8 cellular contexts compared by ENCODE assay signal in genomic region chr4:2964077-2964471, GRCh38. TPM values are rescaled to one million over a fixed set of nuclear protein-coding genes. Genes with fewer than 3 reads are reported as not detected.
DNase-seq lines count a peak whose midpoint lies in the region; FAIRE-seq and TF ChIP-seq lines count a peak whose summit lies in the region.

No MANE protein-coding gene starts in this region.

- DNase-seq in T-helper 1 cell = no peak
- no peak for DNase-seq in ascending aorta (ENCODE audit: low spot score in 2 of 2)
- no peak for DNase-seq in keratinocyte (ENCODE audit: low read depth, low spot score)
- DNase-seq in stomach = no peak
- no peak for DNase-seq in medulla oblongata (ENCODE audit: extremely low spot score)
- DNase-seq in activated naive CD4-positive, alpha-beta T cell treated with anti-CD3 and anti-CD28 coated beads, Interleukin-2, amount 50 U/mL, for 16 hours = no peak
- no peak for DNase-seq in MV-4-11 (lab: John Stamatoyannopoulos, UW)

- peaks cover 11% of the 10 kb centered on the region for H4K20me1 ChIP-seq in keratinocyte (ENCODE audit: control insufficient read depth, extremely low read depth, insufficient read depth, low read length)

- TF ChIP-seq CTCF in ascending aorta (IDR thresholded peaks at IDR 0.05) (no peak), keratinocyte (optimal IDR thresholded peaks at IDR 0.05 in 1 of 3, IDR thresholded peaks at IDR 0.05 in 1 of 3, conservative IDR thresholded peaks at IDR 0.05 in 1 of 3; ENCODE audit: extremely low read depth in 1 of 3, insufficient read depth in 2 of 3, low read length in 3 of 3) (no peak), stomach (IDR thresholded peaks at IDR 0.05) (no peak)

- no peaks in the 10 kb centered on the region for H3K27me3 ChIP-seq in ascending aorta
- H3K27me3 ChIP-seq in keratinocyte (ENCODE audit: control insufficient read depth, extremely low read depth, insufficient read depth, low read length) = no peaks in the 10 kb centered on the region
- no peaks in the 10 kb centered on the region for H3K27me3 ChIP-seq in stomach

- H3K36me3 ChIP-seq in ascending aorta (no peaks in the 10 kb centered on the region), keratinocyte (ENCODE audit: control insufficient read depth in 2 of 2, extremely low read depth in 1 of 2, insufficient read depth in 2 of 2, low read length in 2 of 2) (peaks cover 0 to 10% of the 10 kb centered on the region in 2 experiments), stomach (peaks cover 0 to under 1% (median 0%) of the 10 kb centered on the region in 4 donors)

- peak overlapping the region; percentile 20 for H2AFZ ChIP-seq in keratinocyte (ENCODE audit: control insufficient read depth, low read length)

- TF ChIP-seq EP300 in stomach (IDR thresholded peaks at IDR 0.05) = no peak

- TF ChIP-seq POLR2A in stomach (IDR thresholded peaks at IDR 0.05) = no peak

- FAIRE-seq in keratinocyte (lab: Jason Lieb, UNC) = no peak

- dilution Hi-C loops in keratinocyte (cut with MboI; ENCODE audit: extremely low pct_ligation_motif_present, low sequenced_read_pairs) = no loop called here

- H3K9me1 ChIP-seq in keratinocyte (ENCODE audit: control insufficient read depth, extremely low read depth, insufficient read depth, low read length) = no peaks in the 10 kb centered on the region

- H3K79me2 ChIP-seq in keratinocyte (ENCODE audit: control insufficient read depth, insufficient read depth, low read length) = peaks cover 38% of the 10 kb centered on the region

- H3K27me3 Mint-ChIP-seq in T-helper 1 cell treated with Interleukin-12 subunit alpha and Interleukin-12 subunit beta and Interleukin-4 antibody, amounts not matched to agents 30 μg/mL and 1 μg/mL, for 36 hours (ENCODE audit: low read depth) = peaks cover 7% of the 10 kb centered on the region

- peak overlapping the region; percentile 88 to 94 for H3K4me3 ChIP-seq in ascending aorta
- H3K4me3 ChIP-seq in keratinocyte (ENCODE audit: control insufficient read depth in 2 of 3, extremely low read depth in 1 of 3, insufficient read depth in 2 of 3, low read depth in 1 of 3, low read length in 3 of 3) = peak overlapping the region; percentile 82 to 96 (median 95)
- peak overlapping the region; percentile 84 to 98 (median 90) for H3K4me3 ChIP-seq in stomach

- peak overlapping the region; percentile 83 for H3K4me2 ChIP-seq in keratinocyte (ENCODE audit: control insufficient read depth, extremely low read depth, insufficient read depth, low read depth, low read length)

- peak overlapping the region; percentile 99 for H3K9ac ChIP-seq in keratinocyte (ENCODE audit: control insufficient read depth, extremely low read depth, insufficient read depth, low read length)

- H3K27ac Mint-ChIP-seq in T-helper 1 cell treated with Interleukin-12 subunit alpha and Interleukin-12 subunit beta and Interleukin-4 antibody, amounts not matched to agents 30 μg/mL and 1 μg/mL, for 36 hours = peak overlapping the region; percentile 82

- no peaks in the 10 kb centered on the region for H3K9me3 Mint-ChIP-seq in T-helper 1 cell treated with Interleukin-12 subunit alpha and Interleukin-12 subunit beta and Interleukin-4 antibody, amounts not matched to agents 30 μg/mL and 1 μg/mL, for 36 hours

- H3K4me1 ChIP-seq in ascending aorta (peaks cover 3 to 12% of the 10 kb centered on the region in 2 donors), keratinocyte (ENCODE audit: control insufficient read depth, extremely low read depth, insufficient read depth, low read length) (peaks cover 14% of the 10 kb centered on the region), stomach (peaks cover 19 to 44% (median 29%) of the 10 kb centered on the region in 4 donors)

- H3K4me1 Mint-ChIP-seq in T-helper 1 cell treated with Interleukin-12 subunit alpha and Interleukin-12 subunit beta and Interleukin-4 antibody, amounts not matched to agents 30 μg/mL and 1 μg/mL, for 36 hours (ENCODE audit: low read depth) = peaks cover 23% of the 10 kb centered on the region

- peak overlapping the region; percentile 94 for H3K4me3 Mint-ChIP-seq in T-helper 1 cell treated with Interleukin-12 subunit alpha and Interleukin-12 subunit beta and Interleukin-4 antibody, amounts not matched to agents 30 μg/mL and 1 μg/mL, for 36 hours

- H3K9me3 ChIP-seq in ascending aorta (no peaks in the 10 kb centered on the region), keratinocyte (ENCODE audit: control insufficient read depth, low read depth, low read length) (no peaks in the 10 kb centered on the region), stomach (no peaks in the 10 kb centered on the region)

- peak overlapping the region; percentile 78 to 83 for H3K27ac ChIP-seq in ascending aorta
- peak overlapping the region; percentile 56 for H3K27ac ChIP-seq in keratinocyte (ENCODE audit: control insufficient read depth, insufficient read depth, low read length)
- peak overlapping the region in 4 of 5 donors; percentile 86 to 90 (median 89) for H3K27ac ChIP-seq in stomach

- H3K36me3 Mint-ChIP-seq in T-helper 1 cell treated with Interleukin-12 subunit alpha and Interleukin-12 subunit beta and Interleukin-4 antibody, amounts not matched to agents 30 μg/mL and 1 μg/mL, for 36 hours (ENCODE audit: low read depth) = peaks cover 6% of the 10 kb centered on the region

- 0 to 2% (median 1%) methylated on average over 6 to 23 of the region's 23 CpGs for WGBS in stomach, 5 donors

- intact Hi-C loops in ascending aorta (cut with DNase I) (loop anchor here (5.0 to 10.0 kb wide), 3 partner anchors 499 to 1109 kb away; partner anchors contain the start of genes HAUS3, LETM1, POLN and RNF4), stomach (cut with DNase I; ENCODE audit: low total_unique reads) (no loop called here)

RNA-seq across cellular contexts. Expression of gene GRK4, which starts 0.7 kb away (rescaled TPM):
- total RNA-seq in ascending aorta (1.9 TPM), stomach (10 to 100 TPM in 1 of 5 donors, 1 to 10 TPM in 3, under 1 TPM in 1; 0.58 to 11.9 (median 4.6) TPM)
- polyA plus RNA-seq in keratinocyte (3.8 to 4.8 TPM (median 4.3 TPM) in 3 replicates), stomach (1 to 10 TPM; 2.8 to 6.6 (median 5.5) TPM)
- polyA plus RNA-seq in keratinocyte (2011; ENCODE audit: low read depth) = 3.9 TPM
- polyA plus RNA-seq in keratinocyte (2011; cell fraction: cytosol; rRNA removed) = 4.5 and 5.3 TPM in 2 replicates
- 6.7 and 7.2 TPM in 2 replicates for polyA plus RNA-seq in keratinocyte (2011; cell fraction: nucleus; rRNA removed)
- polyA plus RNA-seq in keratinocyte (2012; ENCODE audit: low replicate concordance) = 3.2 and 7.4 TPM in 2 replicates
- polyA minus RNA-seq in keratinocyte = 1.4 to 4.9 TPM (median 4.2 TPM) in 3 replicates
- 4.2 TPM for polyA minus RNA-seq in keratinocyte (2011; cell fraction: cytosol; rRNA and poly(A)+ RNA removed)
- 2.1 and 4.0 TPM in 2 replicates for polyA minus RNA-seq in keratinocyte (2011; cell fraction: nucleus; rRNA and poly(A)+ RNA removed)

RNA-seq across cellular contexts. Expression of gene NOP14, which starts 0.9 kb away (rescaled TPM):
- 12.3 TPM for total RNA-seq in ascending aorta
- polyA plus RNA-seq in keratinocyte = 9.6 to 24.7 TPM (median 21.8 TPM) in 3 replicates
- 56.8 TPM for polyA plus RNA-seq in keratinocyte (2011; ENCODE audit: low read depth)
- 20.2 and 22.1 TPM in 2 replicates for polyA plus RNA-seq in keratinocyte (2011; cell fraction: cytosol; rRNA removed)
- 24.9 and 28.4 TPM in 2 replicates for polyA plus RNA-seq in keratinocyte (2011; cell fraction: nucleus; rRNA removed)
- 36.4 and 41.2 TPM in 2 replicates for polyA plus RNA-seq in keratinocyte (2012; ENCODE audit: low replicate concordance)
- 8.3 to 22.6 TPM (median 22.1 TPM) in 3 replicates for polyA minus RNA-seq in keratinocyte
- 15.3 TPM for polyA minus RNA-seq in keratinocyte (2011; cell fraction: cytosol; rRNA and poly(A)+ RNA removed)
- polyA minus RNA-seq in keratinocyte (2011; cell fraction: nucleus; rRNA and poly(A)+ RNA removed) = 12.2 and 17.5 TPM in 2 replicates
- 10 to 100 TPM; 11.7 to 68.7 (median 18.7) TPM for total RNA-seq in stomach
- 10 to 100 TPM; 12.7 to 18.6 (median 17.6) TPM for polyA plus RNA-seq in stomach
